Comparison of ENCODE assay signal across 10 cellular contexts in the genomic region with DNA sequence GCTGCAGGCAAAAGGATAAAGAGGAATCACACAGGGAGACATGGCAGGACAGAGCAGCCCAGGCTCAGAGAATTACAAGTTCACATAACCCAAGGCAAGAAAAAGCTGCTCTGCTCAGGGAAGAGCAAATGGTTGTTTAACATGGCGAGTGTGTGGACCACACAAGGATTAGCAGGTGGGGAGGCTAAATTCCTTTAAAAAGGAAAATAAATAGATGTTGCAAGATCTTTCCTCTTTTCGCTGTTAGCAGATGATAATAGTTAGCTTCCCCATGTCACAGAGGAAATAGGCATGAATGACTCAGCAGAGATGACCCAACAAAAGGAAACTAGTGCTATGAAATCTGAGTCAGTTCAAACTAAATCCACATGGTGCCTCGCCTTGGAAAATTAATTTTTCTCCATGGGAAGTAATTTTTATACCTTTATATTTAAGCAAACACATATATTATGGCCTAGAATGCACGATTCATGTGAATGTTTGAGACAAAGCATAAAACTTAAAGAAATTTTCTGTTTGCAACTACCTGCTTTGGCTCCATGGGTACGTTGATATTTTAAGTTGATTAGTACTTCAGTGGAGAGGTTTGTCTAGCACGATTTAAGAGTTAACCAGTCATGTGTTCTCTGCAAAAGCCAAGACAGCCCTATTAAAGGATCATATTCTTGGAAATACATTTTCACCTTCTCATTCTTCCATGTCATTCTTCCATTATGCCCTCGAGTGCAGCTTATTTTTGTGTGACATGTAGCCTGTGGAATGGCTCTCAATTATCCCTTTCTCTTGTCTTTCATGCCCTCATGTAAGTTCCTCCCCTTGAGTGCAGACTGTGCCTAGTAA. TPM values are rescaled to one million over a fixed set of nuclear protein-coding genes. Genes with fewer than 3 reads are reported as not detected.
DNase-seq lines count a peak whose midpoint lies in the region; ATAC-seq and TF ChIP-seq lines count a peak whose summit lies in the region.
"Had no signal": no experiment of that assay in that cellular context is flagged by ENCODE, and none has a peak within 500 bp of the region (broad histone marks: within the 10 kb centered on the region; RNA-seq: fewer than 3 reads in every experiment).

No MANE protein-coding gene starts in this region.

- H3K4me3 Mint-ChIP-seq in Calu3 (ENCODE audit: low read depth, unreplicated experiment): no peak overlapping the region

- intact Hi-C loops in Calu3 (cut with micrococcal nuclease; ENCODE audit: unreplicated experiment): no loop called here
- intact Hi-C loops in prostate gland (cut with DNase I): no loop called here
- intact Hi-C loops in uterus (cut with DNase I; ENCODE audit: low total_unique reads): no loop called here

- WGBS in prostate gland: 68% methylated on average over 7 of the region's 7 CpGs

- TF ChIP-seq POLR2A in prostate gland (IDR thresholded peaks at IDR 0.05) (no peak), uterus (IDR thresholded peaks at IDR 0.05) (no peak)

- peaks cover 2% of the 10 kb centered on the region for H3K9me3 Mint-ChIP-seq in Calu3 (ENCODE audit: low read depth, unreplicated experiment)

- DNase-seq in Calu3: no peak
- DNase-seq in NCI-H187 treated with DMSO at 0.1 percent for 48 hours (lab: John Stamatoyannopoulos, UW): peak; percentile 48
- peak; percentile 77 for DNase-seq in brain microvascular endothelial cell
- peak; percentile 11 for DNase-seq in mucosa of gallbladder (ENCODE audit: low spot score)
- DNase-seq in prostate gland (ENCODE audit: low spot score): no peak
- no peak for DNase-seq in uterus
- DNase-seq: activated gamma-delta T cell; stimulated activated CD4-positive, alpha-beta T cell treated with anti-CD3 and anti-CD28 coated beads, Interleukin-1b, Interleukin-23, amount 100 ng/mL, for 48 hours had no signal

- H3K27ac Mint-ChIP-seq in Calu3 (ENCODE audit: unreplicated experiment): peak overlapping the region; percentile 56

- no peaks in the 10 kb centered on the region for H3K9me3 ChIP-seq in prostate gland
- no peaks in the 10 kb centered on the region for H3K9me3 ChIP-seq in uterus

- H3K4me1 Mint-ChIP-seq in Calu3 (ENCODE audit: low read depth, unreplicated experiment): peaks cover 9% of the 10 kb centered on the region

- CTCF ChIA-PET in Calu3 (lab: Charles Lee): no interaction called here

- no TSS peak for BruUV-seq in Calu3 (replicated peaks; lab: Mats Ljungman, UMichigan)

- in situ Hi-C loops in brain microvascular endothelial cell (cut with HindIII; ENCODE audit: low pct_ligation_motif_present, low sequenced_read_pairs): no loop called here

- H3K27me3 ChIP-seq in brain microvascular endothelial cell (replicated peaks) (no peaks in the 10 kb centered on the region), prostate gland (replicated peaks; ENCODE audit: insufficient read depth) (no peaks in the 10 kb centered on the region), uterus (no peaks in the 10 kb centered on the region)

- no peaks in the 10 kb centered on the region for H3K4me1 ChIP-seq in prostate gland (replicated peaks)
- H3K4me1 ChIP-seq in uterus: no peaks in the 10 kb centered on the region

- peak overlapping the region; percentile 64 for H3K27ac ChIP-seq in brain microvascular endothelial cell
- no peak overlapping the region for H3K27ac ChIP-seq in prostate gland
- H3K27ac ChIP-seq in uterus: no peak overlapping the region

- H3K4me3 ChIP-seq in brain microvascular endothelial cell (ENCODE audit: low read depth, low read length) (no peak overlapping the region), prostate gland (no peak overlapping the region), uterus (no peak overlapping the region)

- peaks cover 52% of the 10 kb centered on the region for H3K27me3 Mint-ChIP-seq in Calu3 (ENCODE audit: unreplicated experiment)

- H3K36me3 Mint-ChIP-seq in Calu3 (ENCODE audit: insufficient read depth, unreplicated experiment): no peaks in the 10 kb centered on the region

- ATAC-seq in HG03135 (IDR thresholded peaks at IDR 0.05; ENCODE audit: unreplicated experiment) (no peak), GM18498 (IDR thresholded peaks at IDR 0.05; ENCODE audit: unreplicated experiment) (no peak)

- H3K36me3 ChIP-seq in brain microvascular endothelial cell (replicated peaks) (no peaks in the 10 kb centered on the region), prostate gland (no peaks in the 10 kb centered on the region), uterus (no peaks in the 10 kb centered on the region)

- TF ChIP-seq CTCF in Calu3 (IDR thresholded peaks at IDR 0.05; ENCODE audit: unreplicated experiment): no peak
- TF ChIP-seq CTCF in brain microvascular endothelial cell (IDR thresholded peaks at IDR 0.05; ENCODE audit: low read depth, low read length, missing control alignments): no peak
- TF ChIP-seq CTCF in prostate gland (IDR thresholded peaks at IDR 0.05): no peak
- TF ChIP-seq CTCF in uterus (IDR thresholded peaks at IDR 0.05): no peak

RNA-seq across cellular contexts. Expression of gene FJX1, which starts 38.5 kb away (rescaled TPM):
- total RNA-seq in Calu3 (2022) (19.1 and 19.8 TPM in 2 replicates), mucosa of gallbladder (1.9 TPM), prostate gland (10 to 100 TPM; 10.8 to 13.7 TPM), uterus (10 to 100 TPM in 1 of 4 donors, 1 to 10 TPM in 3; 2.1 to 48.5 (median 5.6) TPM)

RNA-seq across cellular contexts. Expression of gene PAMR1, which starts 54.4 kb away (rescaled TPM):
- total RNA-seq in Calu3 (2022) (not detected in 2 replicates), mucosa of gallbladder (7.6 TPM), prostate gland (1 to 10 TPM; 2.5 to 6.5 TPM), uterus (100 to 1,000 TPM in 1 of 4 donors, 10 to 100 TPM in 3; 26.8 to 172 (median 53.6) TPM)

Comparison
In these comparisons a context has a peak if more than half of its experiments do, and no peak if none do; other contexts are left out.
1. DNase-seq: peak in NCI-H187 treated with DMSO at 0.1 percent for 48 hours (single experiment), brain microvascular endothelial cell (single experiment) and mucosa of gallbladder (single experiment); none in Calu3 (single experiment), prostate gland (single experiment) and uterus (0 of 2).